8 cellular contexts compared by ENCODE assay signal in the genomic region with DNA sequence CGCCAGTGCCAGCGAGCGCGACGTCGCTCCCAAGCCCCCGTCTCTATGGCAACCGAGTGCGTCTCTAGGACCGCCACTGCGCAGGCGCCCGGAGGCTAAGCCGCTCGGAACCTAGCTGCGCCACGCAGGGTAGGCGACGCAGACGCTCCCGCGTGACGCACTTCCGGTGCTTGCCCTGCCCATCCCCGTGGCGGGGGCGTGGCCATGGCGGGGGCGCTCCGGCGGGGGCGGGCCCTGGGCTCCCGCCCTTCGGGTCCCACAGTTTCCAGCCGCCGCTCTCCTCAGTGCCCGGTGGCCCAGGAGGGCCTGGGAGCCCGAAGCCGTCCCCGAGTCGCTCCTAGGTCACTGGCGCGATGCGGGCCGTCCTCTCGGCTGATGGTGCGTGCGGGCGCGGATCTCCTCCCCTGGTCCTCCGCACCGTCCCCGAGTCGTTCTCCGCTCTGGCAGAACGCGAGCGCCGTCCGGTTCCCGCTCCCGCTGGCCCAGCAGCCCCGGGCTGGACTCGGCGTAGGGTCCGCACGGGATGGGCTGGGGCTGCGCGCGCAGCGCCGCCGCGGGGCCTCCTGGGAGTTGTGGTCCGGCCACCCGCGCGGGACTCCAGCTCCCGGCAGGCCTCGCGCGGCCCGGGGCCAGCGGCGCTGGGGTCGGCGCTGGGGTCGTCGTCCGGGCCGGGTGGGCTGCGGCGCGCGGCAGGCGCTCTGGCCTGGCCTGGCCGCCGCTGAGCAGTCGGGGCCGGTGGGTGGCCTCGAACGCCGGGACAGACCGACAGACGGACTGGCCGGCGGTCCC. TPM values are rescaled to one million over a fixed set of nuclear protein-coding genes. Genes with fewer than 3 reads are reported as not detected.
DNase-seq lines count a peak whose midpoint lies in the region; ATAC-seq, FAIRE-seq and TF ChIP-seq lines count a peak whose summit lies in the region.

A gene (plus strand): TSS at position 245 of the 789 bp plus-strand sequence. CDS start 7,953 bp downstream, outside the sequence.

- H3K36me3 ChIP-seq in adipocyte (ENCODE audit: control insufficient read depth, insufficient read depth, low read length, severe bottlenecking) (peaks cover 6% of the 10 kb centered on the region), transverse colon (no peaks in the 10 kb centered on the region)

- peak within 1 kb of the TSS; percentile 99 for H3K9ac ChIP-seq in adipocyte (ENCODE audit: low read length)

- H3K9me3 ChIP-seq in adipocyte (ENCODE audit: control insufficient read depth, low read length) (no peaks in the 10 kb centered on the region), transverse colon (no peaks in the 10 kb centered on the region)

- TF ChIP-seq EP300 in transverse colon (IDR thresholded peaks at IDR 0.05; ENCODE audit: low read depth) = no peak

- intact Hi-C loops in cardiac septum (cut with DNase I) (loop anchor here (2.0 kb wide), 1 partner anchor 41 kb away; a partner anchor contains a TSS), transverse colon (cut with DNase I; ENCODE audit: low total_unique reads) (no loop called here)

- H3K27me3 ChIP-seq in adipocyte (replicated peaks; ENCODE audit: control insufficient read depth, insufficient read depth, low read length) = no peaks in the 10 kb centered on the region
- no peaks in the 10 kb centered on the region for H3K27me3 ChIP-seq in transverse colon

- ATAC-seq in HG02763 (IDR thresholded peaks at IDR 0.05; ENCODE audit: unreplicated experiment) = peak; percentile 82

- peak within 1 kb of the TSS; percentile 100 for H3K27ac ChIP-seq in transverse colon

- TF ChIP-seq POLR2A in GM12891 (IDR thresholded peaks at IDR 0.05; ENCODE audit: low read depth, low read length) (peak; percentile 67), transverse colon (IDR thresholded peaks at IDR 0.05) (peak; percentile 88)

- H3K4me1 ChIP-seq in adipocyte (ENCODE audit: control insufficient read depth, insufficient read depth, low read length) (peaks cover 37% of the 10 kb centered on the region), transverse colon (peaks cover 20 to 30% (median 28%) of the 10 kb centered on the region in 4 donors)

- H3K4me3 ChIP-seq in adipocyte (ENCODE audit: low read length) (peak within 1 kb of the TSS; percentile 91), transverse colon (peak within 1 kb of the TSS; percentile 93 to 98 (median 94))

- FAIRE-seq in GM12891 (lab: Jason Lieb, UNC) = peak; percentile 100

- TF ChIP-seq CTCF in transverse colon (IDR thresholded peaks at IDR 0.05) = no peak

- in situ Hi-C loops in transverse colon (cut with MboI; ENCODE audit: low pct_ligation_motif_present in 1 of 4, low pct_unique_long_range_greater_than_20kb in 1 of 4, low sequenced_read_pairs in 3 of 4) = no loop called here

- 0% methylated on average over 53 of the region's 107 CpGs; no CpG with 5 or more reads in 1 of the 2 donors for WGBS in transverse colon (ENCODE audit: low coverage in 1 of 2), 2 donors

- DNase-seq in GM12891 (ENCODE audit: insufficient read length, low spot score) (peak; percentile 100), NCI-H1417 treated with DMSO at 0.1 percent for 48 hours (lab: John Stamatoyannopoulos, UW) (peak; percentile 52), T follicular helper cell (ENCODE audit: low read depth) (peak; percentile 98), adipocyte (ENCODE audit: low read depth) (peak; percentile 99), cardiac septum (ENCODE audit: low spot score) (peak; percentile 98), pons (ENCODE audit: low spot score) (peak; percentile 96), transverse colon (peak; percentile 98)

TF ChIP-seq in GM12891, 5 proteins besides CTCF, POLR2A, EP300 and RAD21:
- TF ChIP-seq POLR2AphosphoS5 (IDR thresholded peaks at IDR 0.05; ENCODE audit: low read depth, low read length) (peak; percentile 83), TAF1 (IDR thresholded peaks at IDR 0.05; ENCODE audit: low read depth, low read length) (peak; percentile 40; the same call in 1 of the 2 replicates), SPI1 (IDR thresholded peaks at IDR 0.05; ENCODE audit: low read depth, low read length) (no peak)

RNA-seq across cellular contexts. Expression of the gene that starts here (rescaled TPM):
- polyA plus RNA-seq in GM12891 (2012; ENCODE audit: low read depth, missing spikeins) = 29.4 TPM
- 82.4 TPM for total RNA-seq in cardiac septum
- 100 to 1,000 TPM in 3 of 4 donors, 10 to 100 TPM in 1; 94.2 to 346 (median 224) TPM for total RNA-seq in transverse colon

Comparison
In these comparisons a context has a peak if more than half of its experiments do, and no peak if none do; other contexts are left out.
1. Peak in every context shown above with its lines: DNase-seq, ATAC-seq, H3K4me3 ChIP-seq and H3K27ac ChIP-seq.